ENCODE assay signal across 9 cellular contexts in genomic region chr1:230158422-230159291, GRCh38.
DNase-seq lines count a peak whose midpoint lies in the region; ATAC-seq, FAIRE-seq and TF ChIP-seq lines count a peak whose summit lies in the region.
"Had no signal": no experiment of that assay in that cellular context is flagged by ENCODE, and none has a peak within 500 bp of the region (broad histone marks: within the 10 kb centered on the region; RNA-seq: fewer than 3 reads in every experiment).

No MANE protein-coding gene starts in this region.

- DNase-seq in HuH-7 (ENCODE audit: low spot score) (peak; percentile 70), NCI-H510A treated with DMSO at 0.1 percent for 48 hours (lab: John Stamatoyannopoulos, UW) (peak; percentile 96), fibroblast of villous mesenchyme (ENCODE audit: low read depth) (peak; percentile 10), small intestine (peak; percentile 89), mammary epithelial cell (no peak), omental fat pad (ENCODE audit: low spot score) (no peak), GM10266 (ENCODE audit: extremely low spot score) (no peak)
- DNase-seq: KG1 had no signal

- peak overlapping the region in 1 of 2 donors; percentile 51 for H3K27ac ChIP-seq in small intestine (ENCODE audit: low read depth in 1 of 2, low read length in 1 of 2)
- no peak overlapping the region for H3K27ac ChIP-seq in mammary epithelial cell (ENCODE audit: insufficient read depth, low read depth, low read length)

- H3K36me3 ChIP-seq in small intestine (ENCODE audit: control insufficient read depth in 2 of 2, insufficient read depth in 2 of 2, low read length in 2 of 2) (no peaks in the 10 kb centered on the region), mammary epithelial cell (ENCODE audit: insufficient read depth, low read length) (peaks cover 2% of the 10 kb centered on the region)

- BruUV-seq in mammary epithelial cell (replicated peaks; lab: Mats Ljungman, UMichigan): no TSS peak

- H3K27me3 ChIP-seq in small intestine (ENCODE audit: control insufficient read depth in 2 of 2, insufficient read depth in 2 of 2, low read length in 2 of 2) (no peaks in the 10 kb centered on the region), mammary epithelial cell (ENCODE audit: insufficient read depth, low read length) (no peaks in the 10 kb centered on the region)

- dilution Hi-C loops in mammary epithelial cell (cut with HindIII; ENCODE audit: low sequenced_read_pairs): no loop called here

- H4K20me1 ChIP-seq in mammary epithelial cell (ENCODE audit: insufficient read depth, low read length): no peaks in the 10 kb centered on the region

- TF ChIP-seq CTCF in fibroblast of villous mesenchyme (IDR thresholded peaks at IDR 0.05; ENCODE audit: insufficient read depth, low read depth, low read length) (no peak), mammary epithelial cell (conservative IDR thresholded peaks at IDR 0.05 in 1 of 2, IDR thresholded peaks at IDR 0.05 in 1 of 2; ENCODE audit: extremely low read depth in 1 of 2, insufficient read depth in 1 of 2, low read depth in 1 of 2, low read length in 2 of 2) (no peak), omental fat pad (IDR thresholded peaks at IDR 0.05) (no peak), GM10266 (IDR thresholded peaks at IDR 0.05; ENCODE audit: control insufficient read depth, insufficient read depth, low read depth, missing control alignments) (no peak)

- no peak overlapping the region for H3K4me2 ChIP-seq in mammary epithelial cell (ENCODE audit: insufficient read depth, low read depth, low read length)

- ATAC-seq in omental fat pad (ENCODE audit: low FRiP score) (no peak), GM18873 (IDR thresholded peaks at IDR 0.05; ENCODE audit: low FRiP score, unreplicated experiment) (no peak)

- in situ Hi-C loops in mammary epithelial cell (cut with MboI; ENCODE audit: low sequenced_read_pairs in 2 of 2): no loop called here

- CTCF ChIA-PET in mammary epithelial cell (lab: Charles Lee; ENCODE audit: low non-redundant PET): no interaction called here

- H3K9me3 ChIP-seq in small intestine (ENCODE audit: control insufficient read depth, low read depth) (no peaks in the 10 kb centered on the region), mammary epithelial cell (replicated peaks; ENCODE audit: insufficient read depth, low read length) (no peaks in the 10 kb centered on the region)

- H3K4me1 ChIP-seq in small intestine (ENCODE audit: control insufficient read depth in 2 of 2, insufficient read depth in 1 of 2, low read depth in 1 of 2, low read length in 1 of 2): peaks cover 15% of the 10 kb centered on the region in 2 donors
- peaks cover 16% of the 10 kb centered on the region for H3K4me1 ChIP-seq in mammary epithelial cell (ENCODE audit: insufficient read depth, low read length)

- no peak for FAIRE-seq in small intestine (lab: Jason Lieb, UNC)

- H3K4me3 ChIP-seq in fibroblast of villous mesenchyme (ENCODE audit: low read depth, low read length) (no peak overlapping the region), small intestine (ENCODE audit: low read depth in 1 of 2, low read length in 2 of 2) (no peak overlapping the region), mammary epithelial cell (replicated peaks in 1 of 3; ENCODE audit: insufficient read depth in 1 of 3, low read depth in 2 of 3, low read length in 3 of 3) (no peak overlapping the region)

- H3K9ac ChIP-seq in mammary epithelial cell (ENCODE audit: insufficient read depth, low read length): no peak overlapping the region

- peaks cover 97% of the 10 kb centered on the region for H3K79me2 ChIP-seq in mammary epithelial cell (ENCODE audit: insufficient read depth, low read length)

- WGBS in small intestine, 3 donors: 20 to 51% (median 35%) methylated on average over 12 of the region's 12 CpGs
- over 99% methylated on average over 9 of the region's 12 CpGs for WGBS in mammary epithelial cell (ENCODE audit: low coverage, missing lambda C conversion rate)

- intact Hi-C loops in mammary epithelial cell (cut with micrococcal nuclease): no loop called here

- H2AFZ ChIP-seq in mammary epithelial cell (ENCODE audit: low read depth, low read length): no peak overlapping the region

Comparison
In these comparisons a context has a peak if more than half of its experiments do, and no peak if none do; other contexts are left out.
1. DNase-seq: peak in HuH-7 (single experiment), NCI-H510A treated with DMSO at 0.1 percent for 48 hours (single experiment), fibroblast of villous mesenchyme (single experiment) and small intestine (single experiment); none in mammary epithelial cell (single experiment), omental fat pad (single experiment) and GM10266 (single experiment).